In the genomic region with DNA sequence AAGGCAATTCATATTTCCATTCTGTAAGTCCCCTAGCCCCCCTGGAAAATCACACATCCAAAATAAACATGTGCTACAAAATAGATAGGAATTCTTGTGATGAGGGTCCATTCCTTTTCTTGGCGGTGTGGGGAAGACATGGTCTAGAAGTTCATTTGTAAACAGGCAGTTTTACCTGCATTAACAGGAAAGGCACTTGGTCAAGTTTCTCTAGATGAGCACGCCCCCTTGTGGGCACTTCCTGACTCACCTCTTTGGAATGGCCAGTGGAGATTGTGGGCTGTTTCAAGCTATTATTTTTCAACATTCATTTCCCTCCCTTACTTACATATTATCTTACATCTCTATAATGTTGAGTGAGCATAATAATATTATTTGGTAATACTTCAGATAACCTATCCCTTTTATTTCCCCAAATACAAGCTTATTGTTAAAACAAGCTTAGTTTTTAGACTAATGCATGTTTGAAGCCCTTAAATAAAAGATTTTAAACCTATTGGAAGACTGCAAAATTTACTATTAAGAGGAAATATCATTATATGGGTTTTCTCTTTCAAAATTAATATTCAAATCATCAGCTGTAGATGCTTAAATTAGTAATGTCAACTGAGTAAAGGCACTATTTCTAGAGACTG, we compare ENCODE assay signal across 1 cellular context.
TF ChIP-seq lines count a peak whose summit lies in the region.

No MANE protein-coding gene starts in this region.

TF ChIP-seq in HepG2, 621 proteins besides CTCF, POLR2A, EP300 and RAD21 (continued from another document and continues in another):
- TF ChIP-seq, protein P1, sequence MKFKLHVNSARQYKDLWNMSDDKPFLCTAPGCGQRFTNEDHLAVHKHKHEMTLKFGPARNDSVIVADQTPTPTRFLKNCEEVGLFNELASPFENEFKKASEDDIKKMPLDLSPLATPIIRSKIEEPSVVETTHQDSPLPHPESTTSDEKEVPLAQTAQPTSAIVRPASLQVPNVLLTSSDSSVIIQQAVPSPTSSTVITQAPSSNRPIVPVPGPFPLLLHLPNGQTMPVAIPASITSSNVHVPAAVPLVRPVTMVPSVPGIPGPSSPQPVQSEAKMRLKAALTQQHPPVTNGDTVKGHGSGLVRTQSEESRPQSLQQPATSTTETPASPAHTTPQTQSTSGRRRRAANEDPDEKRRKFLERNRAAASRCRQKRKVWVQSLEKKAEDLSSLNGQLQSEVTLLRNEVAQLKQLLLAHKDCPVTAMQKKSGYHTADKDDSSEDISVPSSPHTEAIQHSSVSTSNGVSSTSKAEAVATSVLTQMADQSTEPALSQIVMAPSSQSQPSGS (CRISPR knock-in tag; IDR thresholded peaks at IDR 0.05), result peak; percentile 34; the same call in 1 of the 2 replicates
- TF ChIP-seq, protein P2, sequence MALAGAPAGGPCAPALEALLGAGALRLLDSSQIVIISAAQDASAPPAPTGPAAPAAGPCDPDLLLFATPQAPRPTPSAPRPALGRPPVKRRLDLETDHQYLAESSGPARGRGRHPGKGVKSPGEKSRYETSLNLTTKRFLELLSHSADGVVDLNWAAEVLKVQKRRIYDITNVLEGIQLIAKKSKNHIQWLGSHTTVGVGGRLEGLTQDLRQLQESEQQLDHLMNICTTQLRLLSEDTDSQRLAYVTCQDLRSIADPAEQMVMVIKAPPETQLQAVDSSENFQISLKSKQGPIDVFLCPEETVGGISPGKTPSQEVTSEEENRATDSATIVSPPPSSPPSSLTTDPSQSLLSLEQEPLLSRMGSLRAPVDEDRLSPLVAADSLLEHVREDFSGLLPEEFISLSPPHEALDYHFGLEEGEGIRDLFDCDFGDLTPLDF (CRISPR knock-in tag; IDR thresholded peaks at IDR 0.05), result no peak
- TF ChIP-seq ZNF441 (CRISPR knock-in tag; IDR thresholded peaks at IDR 0.05; ENCODE audit: borderline replicate concordance) (no peak), MAFF (IDR thresholded peaks at IDR 0.05; ENCODE audit: low read depth, low read length) (0 out of 2 replicates have a peak, but pooled peaks have one; percentile 9), ELF3 (CRISPR knock-in tag; IDR thresholded peaks at IDR 0.05) (peak; percentile 73), THAP11 (CRISPR knock-in tag; IDR thresholded peaks at IDR 0.05) (peak; percentile 42; the same call in 1 of the 2 replicates), ZSCAN9 (CRISPR knock-in tag; IDR thresholded peaks at IDR 0.05; ENCODE audit: borderline replicate concordance) (peak; percentile 52; the same call in 1 of the 2 replicates), KDM3A (CRISPR knock-in tag; IDR thresholded peaks at IDR 0.05; ENCODE audit: low read depth) (0 out of 2 replicates have a peak, but pooled peaks have one; percentile 49), FOXO1 (CRISPR knock-in tag; IDR thresholded peaks at IDR 0.05) (peak; percentile 42; the same call in 1 of the 2 replicates), RXRB (CRISPR knock-in tag; IDR thresholded peaks at IDR 0.05; ENCODE audit: borderline replicate concordance) (peak; percentile 50; the same call in 1 of the 2 replicates), SAP130 (CRISPR knock-in tag; IDR thresholded peaks at IDR 0.05; ENCODE audit: low read depth) (peak; percentile 16; the same call in 1 of the 2 replicates), SOX6 (IDR thresholded peaks at IDR 0.05) (no peak), SOX6 (CRISPR knock-in tag; IDR thresholded peaks at IDR 0.05) (peak; percentile 22; the same call in 1 of the 2 replicates), KLF11 (CRISPR knock-in tag; IDR thresholded peaks at IDR 0.05) (0 out of 2 replicates have a peak, but pooled peaks have one; percentile 25), ZNF510 (CRISPR knock-in tag; IDR thresholded peaks at IDR 0.05; ENCODE audit: low read depth) (no peak), HDAC2 (CRISPR knock-in tag; IDR thresholded peaks at IDR 0.05) (0 out of 2 replicates have a peak, but pooled peaks have one; percentile 23), ZNF614 (CRISPR knock-in tag; IDR thresholded peaks at IDR 0.05; ENCODE audit: borderline replicate concordance) (peak; percentile 80), MXD4 (CRISPR knock-in tag; IDR thresholded peaks at IDR 0.05) (0 out of 2 replicates have a peak, but pooled peaks have one; percentile 41), FOSL2 (CRISPR knock-in tag; IDR thresholded peaks at IDR 0.05) (peak; percentile 83), TOE1 (CRISPR knock-in tag; IDR thresholded peaks at IDR 0.05) (0 out of 2 replicates have a peak, but pooled peaks have one; percentile 68), IRF2 (CRISPR knock-in tag; IDR thresholded peaks at IDR 0.05) (peak; percentile 80), MLLT10 (CRISPR knock-in tag; IDR thresholded peaks at IDR 0.05) (no peak), ERF (CRISPR knock-in tag; IDR thresholded peaks at IDR 0.05) (peak; percentile 74), EEA1 (CRISPR knock-in tag; IDR thresholded peaks at IDR 0.05; ENCODE audit: borderline replicate concordance) (no peak), ZNF644 (CRISPR knock-in tag; IDR thresholded peaks at IDR 0.05; ENCODE audit: low read depth) (no peak)
- TF ChIP-seq, protein P3, sequence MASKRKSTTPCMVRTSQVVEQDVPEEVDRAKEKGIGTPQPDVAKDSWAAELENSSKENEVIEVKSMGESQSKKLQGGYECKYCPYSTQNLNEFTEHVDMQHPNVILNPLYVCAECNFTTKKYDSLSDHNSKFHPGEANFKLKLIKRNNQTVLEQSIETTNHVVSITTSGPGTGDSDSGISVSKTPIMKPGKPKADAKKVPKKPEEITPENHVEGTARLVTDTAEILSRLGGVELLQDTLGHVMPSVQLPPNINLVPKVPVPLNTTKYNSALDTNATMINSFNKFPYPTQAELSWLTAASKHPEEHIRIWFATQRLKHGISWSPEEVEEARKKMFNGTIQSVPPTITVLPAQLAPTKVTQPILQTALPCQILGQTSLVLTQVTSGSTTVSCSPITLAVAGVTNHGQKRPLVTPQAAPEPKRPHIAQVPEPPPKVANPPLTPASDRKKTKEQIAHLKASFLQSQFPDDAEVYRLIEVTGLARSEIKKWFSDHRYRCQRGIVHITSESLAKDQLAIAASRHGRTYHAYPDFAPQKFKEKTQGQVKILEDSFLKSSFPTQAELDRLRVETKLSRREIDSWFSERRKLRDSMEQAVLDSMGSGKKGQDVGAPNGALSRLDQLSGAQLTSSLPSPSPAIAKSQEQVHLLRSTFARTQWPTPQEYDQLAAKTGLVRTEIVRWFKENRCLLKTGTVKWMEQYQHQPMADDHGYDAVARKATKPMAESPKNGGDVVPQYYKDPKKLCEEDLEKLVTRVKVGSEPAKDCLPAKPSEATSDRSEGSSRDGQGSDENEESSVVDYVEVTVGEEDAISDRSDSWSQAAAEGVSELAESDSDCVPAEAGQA (IDR thresholded peaks at IDR 0.05; ENCODE audit: low read depth), result no peak
- TF ChIP-seq, protein P3 (CRISPR knock-in tag; IDR thresholded peaks at IDR 0.05; ENCODE audit: borderline replicate concordance), result no peak
- TF ChIP-seq, protein P4, sequence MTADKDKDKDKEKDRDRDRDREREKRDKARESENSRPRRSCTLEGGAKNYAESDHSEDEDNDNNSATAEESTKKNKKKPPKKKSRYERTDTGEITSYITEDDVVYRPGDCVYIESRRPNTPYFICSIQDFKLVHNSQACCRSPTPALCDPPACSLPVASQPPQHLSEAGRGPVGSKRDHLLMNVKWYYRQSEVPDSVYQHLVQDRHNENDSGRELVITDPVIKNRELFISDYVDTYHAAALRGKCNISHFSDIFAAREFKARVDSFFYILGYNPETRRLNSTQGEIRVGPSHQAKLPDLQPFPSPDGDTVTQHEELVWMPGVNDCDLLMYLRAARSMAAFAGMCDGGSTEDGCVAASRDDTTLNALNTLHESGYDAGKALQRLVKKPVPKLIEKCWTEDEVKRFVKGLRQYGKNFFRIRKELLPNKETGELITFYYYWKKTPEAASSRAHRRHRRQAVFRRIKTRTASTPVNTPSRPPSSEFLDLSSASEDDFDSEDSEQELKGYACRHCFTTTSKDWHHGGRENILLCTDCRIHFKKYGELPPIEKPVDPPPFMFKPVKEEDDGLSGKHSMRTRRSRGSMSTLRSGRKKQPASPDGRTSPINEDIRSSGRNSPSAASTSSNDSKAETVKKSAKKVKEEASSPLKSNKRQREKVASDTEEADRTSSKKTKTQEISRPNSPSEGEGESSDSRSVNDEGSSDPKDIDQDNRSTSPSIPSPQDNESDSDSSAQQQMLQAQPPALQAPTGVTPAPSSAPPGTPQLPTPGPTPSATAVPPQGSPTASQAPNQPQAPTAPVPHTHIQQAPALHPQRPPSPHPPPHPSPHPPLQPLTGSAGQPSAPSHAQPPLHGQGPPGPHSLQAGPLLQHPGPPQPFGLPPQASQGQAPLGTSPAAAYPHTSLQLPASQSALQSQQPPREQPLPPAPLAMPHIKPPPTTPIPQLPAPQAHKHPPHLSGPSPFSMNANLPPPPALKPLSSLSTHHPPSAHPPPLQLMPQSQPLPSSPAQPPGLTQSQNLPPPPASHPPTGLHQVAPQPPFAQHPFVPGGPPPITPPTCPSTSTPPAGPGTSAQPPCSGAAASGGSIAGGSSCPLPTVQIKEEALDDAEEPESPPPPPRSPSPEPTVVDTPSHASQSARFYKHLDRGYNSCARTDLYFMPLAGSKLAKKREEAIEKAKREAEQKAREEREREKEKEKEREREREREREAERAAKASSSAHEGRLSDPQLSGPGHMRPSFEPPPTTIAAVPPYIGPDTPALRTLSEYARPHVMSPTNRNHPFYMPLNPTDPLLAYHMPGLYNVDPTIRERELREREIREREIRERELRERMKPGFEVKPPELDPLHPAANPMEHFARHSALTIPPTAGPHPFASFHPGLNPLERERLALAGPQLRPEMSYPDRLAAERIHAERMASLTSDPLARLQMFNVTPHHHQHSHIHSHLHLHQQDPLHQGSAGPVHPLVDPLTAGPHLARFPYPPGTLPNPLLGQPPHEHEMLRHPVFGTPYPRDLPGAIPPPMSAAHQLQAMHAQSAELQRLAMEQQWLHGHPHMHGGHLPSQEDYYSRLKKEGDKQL (CRISPR knock-in tag; IDR thresholded peaks at IDR 0.05; ENCODE audit: low read depth), result no peak
- TF ChIP-seq, protein P5, sequence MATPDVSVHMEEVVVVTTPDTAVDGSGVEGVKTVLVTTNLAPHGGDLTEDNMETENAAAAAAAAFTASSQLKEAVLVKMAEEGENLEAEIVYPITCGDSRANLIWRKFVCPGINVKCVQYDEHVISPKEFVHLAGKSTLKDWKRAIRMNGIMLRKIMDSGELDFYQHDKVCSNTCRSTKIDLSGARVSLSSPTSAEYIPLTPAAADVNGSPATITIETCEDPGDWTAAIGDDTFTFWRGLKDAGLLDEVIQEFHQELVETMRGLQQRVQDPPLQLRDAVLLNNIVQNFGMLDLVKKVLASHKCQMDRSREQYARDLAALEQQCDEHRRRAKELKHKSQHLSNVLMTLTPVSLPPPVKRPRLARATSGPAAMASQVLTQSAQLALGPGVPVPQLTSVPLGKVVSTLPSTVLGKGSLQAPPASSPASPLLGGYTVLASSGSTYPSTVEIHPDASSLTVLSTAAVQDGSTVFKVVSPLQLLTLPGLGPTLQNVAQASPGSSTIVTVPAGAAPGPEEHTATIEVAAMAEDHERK (CRISPR knock-in tag; IDR thresholded peaks at IDR 0.05; ENCODE audit: low read depth), result no peak
- TF ChIP-seq, protein P6, sequence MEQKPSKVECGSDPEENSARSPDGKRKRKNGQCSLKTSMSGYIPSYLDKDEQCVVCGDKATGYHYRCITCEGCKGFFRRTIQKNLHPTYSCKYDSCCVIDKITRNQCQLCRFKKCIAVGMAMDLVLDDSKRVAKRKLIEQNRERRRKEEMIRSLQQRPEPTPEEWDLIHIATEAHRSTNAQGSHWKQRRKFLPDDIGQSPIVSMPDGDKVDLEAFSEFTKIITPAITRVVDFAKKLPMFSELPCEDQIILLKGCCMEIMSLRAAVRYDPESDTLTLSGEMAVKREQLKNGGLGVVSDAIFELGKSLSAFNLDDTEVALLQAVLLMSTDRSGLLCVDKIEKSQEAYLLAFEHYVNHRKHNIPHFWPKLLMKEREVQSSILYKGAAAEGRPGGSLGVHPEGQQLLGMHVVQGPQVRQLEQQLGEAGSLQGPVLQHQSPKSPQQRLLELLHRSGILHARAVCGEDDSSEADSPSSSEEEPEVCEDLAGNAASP (CRISPR knock-in tag; IDR thresholded peaks at IDR 0.05; ENCODE audit: borderline replicate concordance), result 0 out of 2 replicates have a peak, but pooled peaks have one; percentile 14
- TF ChIP-seq, protein P7, sequence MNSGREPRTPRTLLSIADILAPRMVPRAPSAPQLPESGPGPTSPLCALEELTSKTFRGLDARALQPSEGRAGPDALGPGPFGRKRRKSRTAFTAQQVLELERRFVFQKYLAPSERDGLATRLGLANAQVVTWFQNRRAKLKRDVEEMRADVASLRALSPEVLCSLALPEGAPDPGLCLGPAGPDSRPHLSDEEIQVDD (CRISPR knock-in tag; IDR thresholded peaks at IDR 0.05; ENCODE audit: borderline replicate concordance), result no peak
- TF ChIP-seq, protein P8, sequence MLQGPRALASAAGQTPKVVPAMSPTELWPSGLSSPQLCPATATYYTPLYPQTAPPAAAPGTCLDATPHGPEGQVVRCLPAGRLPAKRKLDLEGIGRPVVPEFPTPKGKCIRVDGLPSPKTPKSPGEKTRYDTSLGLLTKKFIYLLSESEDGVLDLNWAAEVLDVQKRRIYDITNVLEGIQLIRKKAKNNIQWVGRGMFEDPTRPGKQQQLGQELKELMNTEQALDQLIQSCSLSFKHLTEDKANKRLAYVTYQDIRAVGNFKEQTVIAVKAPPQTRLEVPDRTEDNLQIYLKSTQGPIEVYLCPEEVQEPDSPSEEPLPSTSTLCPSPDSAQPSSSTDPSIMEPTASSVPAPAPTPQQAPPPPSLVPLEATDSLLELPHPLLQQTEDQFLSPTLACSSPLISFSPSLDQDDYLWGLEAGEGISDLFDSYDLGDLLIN (CRISPR knock-in tag; IDR thresholded peaks at IDR 0.05; ENCODE audit: borderline replicate concordance), result no peak
- TF ChIP-seq, protein P9, sequence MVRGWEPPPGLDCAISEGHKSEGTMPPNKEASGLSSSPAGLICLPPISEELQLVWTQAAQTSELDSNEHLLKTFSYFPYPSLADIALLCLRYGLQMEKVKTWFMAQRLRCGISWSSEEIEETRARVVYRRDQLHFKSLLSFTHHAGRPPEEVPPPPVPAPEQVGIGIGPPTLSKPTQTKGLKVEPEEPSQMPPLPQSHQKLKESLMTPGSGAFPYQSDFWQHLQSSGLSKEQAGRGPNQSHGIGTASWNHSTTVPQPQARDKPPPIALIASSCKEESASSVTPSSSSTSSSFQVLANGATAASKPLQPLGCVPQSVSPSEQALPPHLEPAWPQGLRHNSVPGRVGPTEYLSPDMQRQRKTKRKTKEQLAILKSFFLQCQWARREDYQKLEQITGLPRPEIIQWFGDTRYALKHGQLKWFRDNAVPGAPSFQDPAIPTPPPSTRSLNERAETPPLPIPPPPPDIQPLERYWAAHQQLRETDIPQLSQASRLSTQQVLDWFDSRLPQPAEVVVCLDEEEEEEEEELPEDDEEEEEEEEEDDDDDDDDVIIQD (CRISPR knock-in tag; IDR thresholded peaks at IDR 0.05; ENCODE audit: low read depth), result 0 out of 2 replicates have a peak, but pooled peaks have one; percentile 38
